In genomic region chr2:215171151-215171550, GRCh38 we compare ENCODE assay signal across 9 cellular contexts. TPM values are rescaled to one million over a fixed set of nuclear protein-coding genes. Genes with fewer than 3 reads are reported as not detected.
DNase-seq lines count a peak whose midpoint lies in the region; ATAC-seq, FAIRE-seq and TF ChIP-seq lines count a peak whose summit lies in the region.
"Had no signal": no experiment of that assay in that cellular context is flagged by ENCODE, and none has a peak within 500 bp of the region (broad histone marks: within the 10 kb centered on the region; RNA-seq: fewer than 3 reads in every experiment).

No MANE protein-coding gene starts in this region.

- H3K4me2 ChIP-seq in PC-9 (peak overlapping the region; percentile 59), keratinocyte (ENCODE audit: control insufficient read depth, extremely low read depth, insufficient read depth, low read depth, low read length) (peak overlapping the region; percentile 77)

- no peaks in the 10 kb centered on the region for H3K27me3 ChIP-seq in PC-9 (ENCODE audit: insufficient read depth, low read depth)
- H3K27me3 ChIP-seq in keratinocyte (ENCODE audit: control insufficient read depth, extremely low read depth, insufficient read depth, low read length): no peaks in the 10 kb centered on the region

- no peaks in the 10 kb centered on the region for H3K79me2 ChIP-seq in PC-9 (ENCODE audit: low read depth)
- H3K79me2 ChIP-seq in keratinocyte (ENCODE audit: control insufficient read depth, insufficient read depth, low read length): no peaks in the 10 kb centered on the region

- H3K4me3 ChIP-seq in PC-9 (peak overlapping the region; percentile 31; the same call in 1 of the 2 replicates), keratinocyte (ENCODE audit: control insufficient read depth in 2 of 3, extremely low read depth in 1 of 3, insufficient read depth in 2 of 3, low read depth in 1 of 3, low read length in 3 of 3) (peak overlapping the region in 2 of 3 experiments; percentile 53 to 62)

- H3K27ac ChIP-seq in PC-9 (no peak overlapping the region), keratinocyte (ENCODE audit: control insufficient read depth, insufficient read depth, low read length) (no peak overlapping the region)

- CTCF ChIA-PET in PC-9 (lab: Charles Lee) (no interaction called here), GM10248 (lab: Yijun Ruan, JAX) (no interaction called here)

- H3K9ac ChIP-seq in keratinocyte (ENCODE audit: control insufficient read depth, extremely low read depth, insufficient read depth, low read length): peak overlapping the region; percentile 33

- H4K20me1 ChIP-seq in PC-9 (ENCODE audit: insufficient read depth) (no peaks in the 10 kb centered on the region), keratinocyte (ENCODE audit: control insufficient read depth, extremely low read depth, insufficient read depth, low read length) (no peaks in the 10 kb centered on the region)

- FAIRE-seq in keratinocyte (lab: Jason Lieb, UNC): peak; percentile 66

- POLR2A ChIA-PET in PC-9 (lab: Charles Lee; ENCODE audit: unreplicated experiment) (interaction anchor here (0.6 kb wide), 1 partner anchor 148 kb away, joined by 3 read pairs; no protein-coding TSS in a partner anchor), GM10248 (lab: Yijun Ruan, JAX) (no interaction called here)

- no peaks in the 10 kb centered on the region for H3F3A ChIP-seq in PC-9 (ENCODE audit: insufficient read depth, low read depth)

- no TSS peak for BruUV-seq in PC-9 (replicated peaks; lab: Mats Ljungman, UMichigan)

- peak overlapping the region; percentile 68; the same call in 1 of the 2 replicates for H2AFZ ChIP-seq in PC-9
- peak overlapping the region; percentile 92 for H2AFZ ChIP-seq in keratinocyte (ENCODE audit: control insufficient read depth, low read length)

- peaks cover 6% of the 10 kb centered on the region; the same call in 1 of the 2 replicates for H3K4me1 ChIP-seq in PC-9 (replicated peaks; ENCODE audit: insufficient read depth)
- H3K4me1 ChIP-seq in keratinocyte (ENCODE audit: control insufficient read depth, extremely low read depth, insufficient read depth, low read length): peaks cover 7% of the 10 kb centered on the region

- intact Hi-C loops in PC-9 (cut with micrococcal nuclease; ENCODE audit: unreplicated experiment): no loop called here

- TF ChIP-seq CTCF in PC-9 (conservative IDR thresholded peaks at IDR 0.05) (no peak), keratinocyte (optimal IDR thresholded peaks at IDR 0.05 in 1 of 3, IDR thresholded peaks at IDR 0.05 in 1 of 3, conservative IDR thresholded peaks at IDR 0.05 in 1 of 3; ENCODE audit: extremely low read depth in 1 of 3, insufficient read depth in 2 of 3, low read length in 3 of 3) (no peak), GM10248 (IDR thresholded peaks at IDR 0.05; ENCODE audit: control extremely low read depth, extremely low read depth, low read depth, missing control alignments) (no peak)

- DNase-seq in PC-9 (no peak), keratinocyte (ENCODE audit: low read depth, low spot score) (no peak), GM10248 (ENCODE audit: extremely low spot score) (no peak), GOT3 (lab: John Stamatoyannopoulos, UW) (no peak), iPS-NIHi11 (ENCODE audit: low spot score) (no peak), GM19240 (ENCODE audit: insufficient read length, low spot score) (no peak)
- DNase-seq: naive B cell had no signal

- H3K36me3 ChIP-seq in PC-9 (ENCODE audit: low read depth) (no peaks in the 10 kb centered on the region), keratinocyte (ENCODE audit: control insufficient read depth in 2 of 2, extremely low read depth in 1 of 2, insufficient read depth in 2 of 2, low read length in 2 of 2) (no peaks in the 10 kb centered on the region)

- ATAC-seq in GM18511 (IDR thresholded peaks at IDR 0.05; ENCODE audit: unreplicated experiment) (peak; percentile 93), HG02642 (IDR thresholded peaks at IDR 0.05; ENCODE audit: poor library complexity, unreplicated experiment) (peak; percentile 69)

- dilution Hi-C loops in keratinocyte (cut with MboI; ENCODE audit: extremely low pct_ligation_motif_present, low sequenced_read_pairs): no loop called here

- H3K9me3 ChIP-seq in PC-9 (ENCODE audit: insufficient read depth, low read depth): no peaks in the 10 kb centered on the region
- H3K9me3 ChIP-seq in keratinocyte (ENCODE audit: control insufficient read depth, low read depth, low read length): no peaks in the 10 kb centered on the region

- H3K9me2 ChIP-seq in PC-9 (ENCODE audit: insufficient read depth): no peaks in the 10 kb centered on the region

- no peaks in the 10 kb centered on the region for H3K9me1 ChIP-seq in keratinocyte (ENCODE audit: control insufficient read depth, extremely low read depth, insufficient read depth, low read length)

RNA-seq across cellular contexts. Expression of gene ABCA12, which starts 32.7 kb away (rescaled TPM):
- 1.8 and 2.0 TPM in 2 replicates for total RNA-seq in PC-9 (2021)
- 6.0 to 19.2 TPM (median 10.9 TPM) in 3 replicates for polyA plus RNA-seq in keratinocyte
- polyA plus RNA-seq in keratinocyte (2011; ENCODE audit: low read depth): 26.0 TPM
- 2.0 and 4.9 TPM in 2 replicates for polyA plus RNA-seq in keratinocyte (2011; cell fraction: cytosol; rRNA removed)
- polyA plus RNA-seq in keratinocyte (2011; cell fraction: nucleus; rRNA removed): 18.8 and 28.4 TPM in 2 replicates
- 5.3 and 41.1 TPM in 2 replicates for polyA plus RNA-seq in keratinocyte (2012; ENCODE audit: low replicate concordance)
- 8.4 to 47.3 TPM (median 33.6 TPM) in 3 replicates for polyA minus RNA-seq in keratinocyte
- 6.1 TPM for polyA minus RNA-seq in keratinocyte (2011; cell fraction: cytosol; rRNA and poly(A)+ RNA removed)
- polyA minus RNA-seq in keratinocyte (2011; cell fraction: nucleus; rRNA and poly(A)+ RNA removed): 65.1 and 90.0 TPM in 2 replicates
